Comparison of ENCODE assay signal across 21 cellular contexts in genomic region chr20:39029324-39029820, GRCh38.
"Had no signal": no experiment of that assay in that cellular context is flagged by ENCODE, and none has a peak within 500 bp of the region (broad histone marks: within the 10 kb centered on the region; RNA-seq: fewer than 3 reads in every experiment).

No MANE protein-coding gene starts in this region.

- FAIRE-seq: pancreas had no signal

- H3K27me3 ChIP-seq: pancreas, spleen, thyroid gland had no signal

- H3K4me1 Mint-ChIP-seq: immature natural killer cell; stimulated activated naive B cell treated with anti-CD40 and anti-IgM and Interleukin-4, amounts not matched to agents 10 μg/mL and 1 μg/mL and 100 μg/mL, for 72 hours had no signal

- H3K4me3 ChIP-seq: pancreas, spleen, thyroid gland had no signal

- ATAC-seq: activated CD8-positive, alpha-beta T cell treated with anti-CD3 and anti-CD28 coated beads, Interleukin-2, amount 10 ng/mL, durations not matched to agents 7 days and 5 days; activated naive CD8-positive, alpha-beta T cell treated with anti-CD3 and anti-CD28 coated beads, Interleukin-2, amount 50 U/mL, for 24 hours; left ventricle myocardium superior; naive thymus-derived CD8-positive, alpha-beta T cell; pancreas; sciatic nerve; SK-N-SH treated with all-trans-retinoic acid at 6 μM for 48 hours; stimulated activated naive B cell treated with anti-CD40 and anti-IgM and Interleukin-4, amounts not matched to agents 10 μg/mL and 1 μg/mL and 100 μg/mL, for 72 hours had no signal

- H3K4me3 Mint-ChIP-seq: activated CD4-positive, alpha-beta T cell treated with anti-CD3 and anti-CD28 coated beads, Interleukin-2, amount 10 ng/mL, durations not matched to agents 7 days and 5 days; activated CD8-positive, alpha-beta T cell treated with anti-CD3 and anti-CD28 coated beads, Interleukin-2, amount 10 ng/mL, durations not matched to agents 7 days and 5 days; activated naive CD4-positive, alpha-beta T cell treated with anti-CD3 and anti-CD28 coated beads, Interleukin-2, amount 10 ng/mL, durations not matched to agents 7 days and 5 days; activated naive CD8-positive, alpha-beta T cell treated with anti-CD3 and anti-CD28 coated beads, Interleukin-2, amount 50 U/mL, for 24 hours; dendritic cell treated with granulocyte-macrophage colony-stimulating factor and Interleukin-4, amounts not matched to agents 40 ng/mL and 50 ng/mL, for 4 days; immature natural killer cell; naive thymus-derived CD8-positive, alpha-beta T cell; stimulated activated naive B cell treated with anti-CD40 and anti-IgM and Interleukin-4, amounts not matched to agents 10 μg/mL and 1 μg/mL and 100 μg/mL, for 72 hours had no signal

- H3K27me3 Mint-ChIP-seq: activated CD4-positive, alpha-beta T cell treated with anti-CD3 and anti-CD28 coated beads, Interleukin-2, amount 10 ng/mL, durations not matched to agents 7 days and 5 days; activated naive CD4-positive, alpha-beta T cell treated with anti-CD3 and anti-CD28 coated beads, Interleukin-2, amount 10 ng/mL, durations not matched to agents 7 days and 5 days; activated naive CD8-positive, alpha-beta T cell treated with anti-CD3 and anti-CD28 coated beads, Interleukin-2, amount 50 U/mL, for 24 hours; dendritic cell treated with granulocyte-macrophage colony-stimulating factor and Interleukin-4, amounts not matched to agents 40 ng/mL and 50 ng/mL, for 4 days; naive thymus-derived CD8-positive, alpha-beta T cell; stimulated activated naive B cell treated with anti-CD40 and anti-IgM and Interleukin-4, amounts not matched to agents 10 μg/mL and 1 μg/mL and 100 μg/mL, for 72 hours had no signal

- H3K4me1 ChIP-seq: pancreas, spleen had no signal

- H3K27ac ChIP-seq: pancreas, spleen, thyroid gland had no signal

- H3K9me3 ChIP-seq: pancreas, spleen, thyroid gland had no signal

- DNase-seq: activated CD4-positive, alpha-beta T cell treated with anti-CD3 and anti-CD28 coated beads, Interleukin-2, amount 10 ng/mL, durations not matched to agents 7 days and 5 days; activated CD8-positive, alpha-beta memory T cell treated with anti-CD3 and anti-CD28 coated beads, Interleukin-2, amount 50 U/mL, for 48 hours; activated CD8-positive, alpha-beta T cell treated with anti-CD3 and anti-CD28 coated beads, Interleukin-2, amount 10 ng/mL, durations not matched to agents 7 days and 5 days; activated effector memory CD4-positive, alpha-beta T cell treated with Interleukin-2 at 50 U/mL for 16 hours; activated naive CD4-positive, alpha-beta T cell treated with anti-CD3 and anti-CD28 coated beads, Interleukin-2, amount 10 ng/mL, durations not matched to agents 7 days and 5 days; activated naive CD8-positive, alpha-beta T cell treated with anti-CD3 and anti-CD28 coated beads, Interleukin-2, amount 50 U/mL, for 24 hours; activated T-cell treated with anti-CD3 and anti-CD28 coated beads, Interleukin-2, amount 50 U/mL, for 48 hours; anterior cingulate cortex; effector CD8-positive, alpha-beta T cell; immature natural killer cell; left ventricle myocardium superior; naive thymus-derived CD8-positive, alpha-beta T cell; pancreas; spleen; stimulated activated naive B cell treated with anti-CD40 and anti-IgM and Interleukin-4, amounts not matched to agents 10 μg/mL and 1 μg/mL and 100 μg/mL, for 72 hours; T-helper 1 cell; T1000; thyroid gland had no signal

- H3K9me3 Mint-ChIP-seq: activated CD4-positive, alpha-beta T cell treated with anti-CD3 and anti-CD28 coated beads, Interleukin-2, amount 10 ng/mL, durations not matched to agents 7 days and 5 days; activated naive CD4-positive, alpha-beta T cell treated with anti-CD3 and anti-CD28 coated beads, Interleukin-2, amount 10 ng/mL, durations not matched to agents 7 days and 5 days; activated naive CD8-positive, alpha-beta T cell treated with anti-CD3 and anti-CD28 coated beads, Interleukin-2, amount 50 U/mL, for 24 hours; dendritic cell treated with granulocyte-macrophage colony-stimulating factor and Interleukin-4, amounts not matched to agents 40 ng/mL and 50 ng/mL, for 4 days; immature natural killer cell; naive thymus-derived CD8-positive, alpha-beta T cell; stimulated activated naive B cell treated with anti-CD40 and anti-IgM and Interleukin-4, amounts not matched to agents 10 μg/mL and 1 μg/mL and 100 μg/mL, for 72 hours had no signal

- H3K27ac Mint-ChIP-seq: activated CD4-positive, alpha-beta T cell treated with anti-CD3 and anti-CD28 coated beads, Interleukin-2, amount 10 ng/mL, durations not matched to agents 7 days and 5 days; activated CD8-positive, alpha-beta T cell treated with anti-CD3 and anti-CD28 coated beads, Interleukin-2, amount 10 ng/mL, durations not matched to agents 7 days and 5 days; activated naive CD4-positive, alpha-beta T cell treated with anti-CD3 and anti-CD28 coated beads, Interleukin-2, amount 10 ng/mL, durations not matched to agents 7 days and 5 days; activated naive CD8-positive, alpha-beta T cell treated with anti-CD3 and anti-CD28 coated beads, Interleukin-2, amount 50 U/mL, for 24 hours; dendritic cell treated with granulocyte-macrophage colony-stimulating factor and Interleukin-4, amounts not matched to agents 40 ng/mL and 50 ng/mL, for 4 days; immature natural killer cell; naive thymus-derived CD8-positive, alpha-beta T cell; stimulated activated naive B cell treated with anti-CD40 and anti-IgM and Interleukin-4, amounts not matched to agents 10 μg/mL and 1 μg/mL and 100 μg/mL, for 72 hours had no signal
